Comparison of ENCODE assay signal across 16 cellular contexts in the genomic region with DNA sequence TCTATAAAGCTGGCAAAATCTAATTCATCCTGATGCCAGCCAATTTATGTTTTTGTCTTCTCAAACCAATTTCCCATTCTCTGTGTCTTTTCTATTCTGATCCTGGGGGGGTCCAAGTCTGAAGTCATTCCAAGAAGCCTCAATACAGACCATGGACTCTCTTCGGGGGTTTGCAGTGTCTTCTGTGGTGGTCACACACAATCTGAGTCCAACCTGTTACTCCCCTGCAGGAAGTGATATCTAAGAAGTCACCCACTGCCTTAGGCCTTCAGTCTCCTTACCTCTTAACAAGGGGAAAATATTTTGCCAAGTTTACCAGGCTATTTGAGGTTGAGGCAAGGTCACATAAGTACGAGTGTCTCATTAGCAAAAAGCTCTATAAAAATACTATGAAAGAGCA. TPM values are rescaled to one million over a fixed set of nuclear protein-coding genes. Genes with fewer than 3 reads are reported as not detected.
DNase-seq lines count a peak whose midpoint lies in the region; ATAC-seq and TF ChIP-seq lines count a peak whose summit lies in the region.
"Had no signal": no experiment of that assay in that cellular context is flagged by ENCODE, and none has a peak within 500 bp of the region (broad histone marks: within the 10 kb centered on the region; RNA-seq: fewer than 3 reads in every experiment).

No MANE protein-coding gene starts in this region.

- DNase-seq in activated CD4-positive, alpha-beta T cell treated with anti-CD3 and anti-CD28 coated beads, Interleukin-2, amount 10 ng/mL, durations not matched to agents 24 days and 14 days = no peak
- no peak for DNase-seq in activated CD4-positive, alpha-beta T cell treated with anti-CD3 and anti-CD28 coated beads, Interleukin-2, amount 50 U/mL, for 4 hours
- DNase-seq in T-helper 17 cell = no peak
- no peak for DNase-seq in fibroblast of the aortic adventitia (ENCODE audit: low read depth)
- no peak for DNase-seq in stimulated activated effector memory CD8-positive, alpha-beta T cell treated with anti-CD3 and anti-CD28 coated beads, Interleukin-12 subunit alpha, Interleukin-12 subunit beta, amount 100 ng/mL, for 72 hours (ENCODE audit: low spot score in 2 of 2)
- no peak for DNase-seq in DMS 273 treated with DMSO at 0.1 percent for 48 hours (lab: John Stamatoyannopoulos, UW)
- no peak for DNase-seq in NCI-H1930 (lab: John Stamatoyannopoulos, UW)
- no peak for DNase-seq in OCI-M2 (lab: John Stamatoyannopoulos, UW; ENCODE audit: unreplicated experiment)
- DNase-seq: ACHN; activated CD4-positive, alpha-beta T cell treated with anti-CD3 and anti-CD28 coated beads, Interleukin-2, amount 50 U/mL, for 48 hours; mucosa of descending colon; NCI-H2081 had no signal

- peak overlapping the region; percentile 96 for H3K4me3 Mint-ChIP-seq in activated CD4-positive, alpha-beta T cell treated with anti-CD3 and anti-CD28 coated beads, Interleukin-2, amount 10 ng/mL, durations not matched to agents 24 days and 14 days
- H3K4me3 Mint-ChIP-seq in T-helper 17 cell = peak overlapping the region; percentile 86
- peak overlapping the region; percentile 95 for H3K4me3 Mint-ChIP-seq in stimulated activated effector memory CD8-positive, alpha-beta T cell treated with anti-CD3 and anti-CD28 coated beads, Interleukin-12 subunit alpha, Interleukin-12 subunit beta, amount 100 ng/mL, for 72 hours

- no peak for TF ChIP-seq CTCF in fibroblast of the aortic adventitia (IDR thresholded peaks at IDR 0.05; ENCODE audit: insufficient read depth, low read length)

- peak overlapping the region; percentile 46 for H3K4me3 ChIP-seq in fibroblast of the aortic adventitia (ENCODE audit: low read depth, low read length)
- H3K4me3 ChIP-seq: mucosa of descending colon had no signal

- H3K27ac Mint-ChIP-seq in activated CD4-positive, alpha-beta T cell treated with anti-CD3 and anti-CD28 coated beads, Interleukin-2, amount 10 ng/mL, durations not matched to agents 24 days and 14 days = no peak overlapping the region
- H3K27ac Mint-ChIP-seq in T-helper 17 cell = peak overlapping the region; percentile 99
- H3K27ac Mint-ChIP-seq in stimulated activated effector memory CD8-positive, alpha-beta T cell treated with anti-CD3 and anti-CD28 coated beads, Interleukin-12 subunit alpha, Interleukin-12 subunit beta, amount 100 ng/mL, for 72 hours = peak overlapping the region; percentile 83

- no peak for ATAC-seq in T-helper 17 cell
- no peak for ATAC-seq in stimulated activated effector memory CD8-positive, alpha-beta T cell treated with anti-CD3 and anti-CD28 coated beads, Interleukin-12 subunit alpha, Interleukin-12 subunit beta, amount 100 ng/mL, for 72 hours
- ATAC-seq: mucosa of descending colon, Panc1 had no signal

- H3K9me3 ChIP-seq in T-helper 17 cell (ENCODE audit: control insufficient read depth, low read length, poor library complexity, severe bottlenecking) = no peaks in the 10 kb centered on the region
- H3K9me3 ChIP-seq: mucosa of descending colon had no signal

- no peaks in the 10 kb centered on the region for H3K9me3 Mint-ChIP-seq in activated CD4-positive, alpha-beta T cell treated with anti-CD3 and anti-CD28 coated beads, Interleukin-2, amount 10 ng/mL, durations not matched to agents 24 days and 14 days
- H3K9me3 Mint-ChIP-seq in stimulated activated effector memory CD8-positive, alpha-beta T cell treated with anti-CD3 and anti-CD28 coated beads, Interleukin-12 subunit alpha, Interleukin-12 subunit beta, amount 100 ng/mL, for 72 hours = no peaks in the 10 kb centered on the region

- H3K36me3 Mint-ChIP-seq in activated CD4-positive, alpha-beta T cell treated with anti-CD3 and anti-CD28 coated beads, Interleukin-2, amount 10 ng/mL, durations not matched to agents 24 days and 14 days (ENCODE audit: low read depth) = peaks cover 34% of the 10 kb centered on the region
- H3K36me3 Mint-ChIP-seq in T-helper 17 cell (ENCODE audit: low read depth) = peaks cover 6% of the 10 kb centered on the region
- H3K36me3 Mint-ChIP-seq in stimulated activated effector memory CD8-positive, alpha-beta T cell treated with anti-CD3 and anti-CD28 coated beads, Interleukin-12 subunit alpha, Interleukin-12 subunit beta, amount 100 ng/mL, for 72 hours = peaks cover 56% of the 10 kb centered on the region

- H3K4me1 Mint-ChIP-seq in activated CD4-positive, alpha-beta T cell treated with anti-CD3 and anti-CD28 coated beads, Interleukin-2, amount 10 ng/mL, durations not matched to agents 24 days and 14 days = peaks cover 58% of the 10 kb centered on the region
- peaks cover 67% of the 10 kb centered on the region for H3K4me1 Mint-ChIP-seq in T-helper 17 cell
- H3K4me1 Mint-ChIP-seq in stimulated activated effector memory CD8-positive, alpha-beta T cell treated with anti-CD3 and anti-CD28 coated beads, Interleukin-12 subunit alpha, Interleukin-12 subunit beta, amount 100 ng/mL, for 72 hours = peaks cover 82% of the 10 kb centered on the region

- intact Hi-C loops in activated CD4-positive, alpha-beta T cell treated with anti-CD3 and anti-CD28 coated beads, Interleukin-2, amount 10 ng/mL, durations not matched to agents 24 days and 14 days (cut with micrococcal nuclease) = loop anchor here (5.0 to 10.0 kb wide), 4 partner anchors 46 to 1983 kb away; a partner anchor contains a TSS

- H3K27me3 Mint-ChIP-seq in activated CD4-positive, alpha-beta T cell treated with anti-CD3 and anti-CD28 coated beads, Interleukin-2, amount 10 ng/mL, durations not matched to agents 24 days and 14 days = no peaks in the 10 kb centered on the region
- no peaks in the 10 kb centered on the region for H3K27me3 Mint-ChIP-seq in T-helper 17 cell

RNA-seq across cellular contexts. Expression of a gene that starts 1.9 kb away (rescaled TPM):
- 58.3 and 60.1 TPM in 2 replicates for total RNA-seq in activated CD4-positive, alpha-beta T cell treated with anti-CD3 and anti-CD28 coated beads, Interleukin-2, amount 10 ng/mL, durations not matched to agents 24 days and 14 days
- total RNA-seq in T-helper 17 cell = 10 to 100 TPM; 51.2 to 63.1 TPM
- 32.4 and 41.9 TPM in 2 replicates for total RNA-seq in fibroblast of the aortic adventitia (ENCODE audit: low replicate concordance)

RNA-seq across cellular contexts. Expression of a gene that starts 48.0 kb away (rescaled TPM):
- total RNA-seq in activated CD4-positive, alpha-beta T cell treated with anti-CD3 and anti-CD28 coated beads, Interleukin-2, amount 10 ng/mL, durations not matched to agents 24 days and 14 days = 0.24 and 0.65 TPM in 2 replicates
- total RNA-seq in T-helper 17 cell (not detected), fibroblast of the aortic adventitia (ENCODE audit: low replicate concordance) (not detected in 2 replicates)
- total RNA-seq: cardiac muscle cell, glomerular endothelial cell, temporal lobe had no signal

RNA-seq across cellular contexts. Expression of a gene that starts 50.3 kb away (rescaled TPM):
- 0.07 and 0.09 TPM in 2 replicates for total RNA-seq in activated CD4-positive, alpha-beta T cell treated with anti-CD3 and anti-CD28 coated beads, Interleukin-2, amount 10 ng/mL, durations not matched to agents 24 days and 14 days
- under 1 TPM in 1 of 2 donors, not detected in 1; 0.37 TPM for total RNA-seq in T-helper 17 cell
- total RNA-seq in fibroblast of the aortic adventitia (ENCODE audit: low replicate concordance) = not detected in 2 replicates
- total RNA-seq: cardiac muscle cell, glomerular endothelial cell had no signal
